11 cellular contexts compared by ENCODE assay signal in the genomic region with DNA sequence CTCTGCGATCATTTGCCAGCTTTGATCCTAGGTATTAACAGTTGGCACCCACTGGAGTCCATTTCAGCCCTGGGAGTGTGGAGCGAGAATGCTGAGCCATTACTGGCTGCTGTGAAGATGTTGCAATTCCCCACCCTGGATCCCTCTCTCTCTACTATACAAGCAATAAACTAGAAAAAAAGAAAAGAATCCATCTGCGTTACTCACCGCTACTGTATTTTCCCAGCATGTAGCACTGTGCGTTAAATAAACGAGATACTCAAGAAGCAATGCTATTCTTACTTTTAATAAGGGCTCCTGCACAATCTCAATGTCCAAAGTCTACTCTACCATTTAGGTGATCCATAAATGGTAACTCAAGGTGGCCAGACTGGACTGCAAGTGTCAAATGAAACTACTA.
"Had no signal": no experiment of that assay in that cellular context is flagged by ENCODE, and none has a peak within 500 bp of the region (broad histone marks: within the 10 kb centered on the region; RNA-seq: fewer than 3 reads in every experiment).

No MANE protein-coding gene starts in this region.

- ATAC-seq: activated CD8-positive, alpha-beta T cell treated with anti-CD3 and anti-CD28 coated beads, Interleukin-2, amount 10 ng/mL, durations not matched to agents 7 days and 5 days had no signal

- H2AFZ ChIP-seq: hepatocyte had no signal

- H3K4me3 ChIP-seq: ascending aorta, hepatocyte, right atrium auricular region had no signal

- DNase-seq: activated B cell treated with CpG ODN at 0.5 μM for 24 hours; activated CD4-positive, alpha-beta T cell treated with anti-CD3 and anti-CD28 coated beads for 48 hours; activated CD8-positive, alpha-beta memory T cell treated with anti-CD3 and anti-CD28 coated beads, Interleukin-2, amount 50 U/mL, for 4 hours; activated CD8-positive, alpha-beta T cell treated with anti-CD3 and anti-CD28 coated beads, Interleukin-2, amount 10 ng/mL, durations not matched to agents 7 days and 5 days; activated gamma-delta T cell treated with Interleukin-2 at 50 U/mL for 16 hours; nephron progenitor cell; occipital lobe; SW 1271 had no signal

- H3K4me1 ChIP-seq: ascending aorta, right atrium auricular region had no signal

- H3K27ac ChIP-seq: ascending aorta, hepatocyte, right atrium auricular region had no signal

- H3K9me3 ChIP-seq: ascending aorta, right atrium auricular region had no signal

- H3K4me2 ChIP-seq: hepatocyte had no signal

- H3K79me2 ChIP-seq: hepatocyte had no signal

- H3K27me3 ChIP-seq: ascending aorta, hepatocyte, right atrium auricular region had no signal
